ENCODE assay signal across 24 cellular contexts in genomic region chr9:19913151-19913550, GRCh38.
DNase-seq lines count a peak whose midpoint lies in the region; TF ChIP-seq lines count a peak whose summit lies in the region.
"Had no signal": no experiment of that assay in that cellular context is flagged by ENCODE, and none has a peak within 500 bp of the region (broad histone marks: within the 10 kb centered on the region; RNA-seq: fewer than 3 reads in every experiment).

No MANE protein-coding gene starts in this region.

- in situ Hi-C loops in mammary epithelial cell (cut with MboI; ENCODE audit: low sequenced_read_pairs in 2 of 2): no loop called here

- no peak overlapping the region for H3K4me3 ChIP-seq in mammary epithelial cell (replicated peaks in 1 of 3; ENCODE audit: insufficient read depth in 1 of 3, low read depth in 2 of 3, low read length in 3 of 3)
- no peak overlapping the region for H3K4me3 ChIP-seq in breast epithelium
- H3K4me3 ChIP-seq: SK-N-MC had no signal

- no peak overlapping the region for H3K9ac ChIP-seq in mammary epithelial cell (ENCODE audit: insufficient read depth, low read length)
- H3K9ac ChIP-seq: KMS-11 had no signal

- BruUV-seq in mammary epithelial cell (replicated peaks; lab: Mats Ljungman, UMichigan): no TSS peak

- TF ChIP-seq POLR2A in breast epithelium (IDR thresholded peaks at IDR 0.05): no peak

- TF ChIP-seq CTCF in mammary epithelial cell (conservative IDR thresholded peaks at IDR 0.05 in 1 of 2, IDR thresholded peaks at IDR 0.05 in 1 of 2; ENCODE audit: extremely low read depth in 1 of 2, insufficient read depth in 1 of 2, low read depth in 1 of 2, low read length in 2 of 2) (no peak), breast epithelium (IDR thresholded peaks at IDR 0.05) (no peak)

- dilution Hi-C loops in mammary epithelial cell (cut with HindIII; ENCODE audit: low sequenced_read_pairs): no loop called here

- H4K20me1 ChIP-seq in mammary epithelial cell (ENCODE audit: insufficient read depth, low read length): no peaks in the 10 kb centered on the region

- DNase-seq in mammary epithelial cell (peak; percentile 55), breast epithelium (ENCODE audit: low spot score in 2 of 2) (no peak), epithelial cell of prostate (ENCODE audit: low read depth, low spot score) (peak; percentile 48), kidney tubule cell (ENCODE audit: low spot score) (peak; percentile 7), NCI-H2107 treated with DMSO at 0.1 percent for 48 hours (lab: John Stamatoyannopoulos, UW; ENCODE audit: unreplicated experiment) (no peak), SW 1271 (lab: John Stamatoyannopoulos, UW) (no peak)
- no peak for DNase-seq in central memory CD4-positive, alpha-beta T cell
- DNase-seq: ACHN, BE2C, Calu3, DMS79 treated with DMSO at 0.1 percent for 48 hours, HCEC 1CT, NCI-H1092, NCI-H1417 treated with DMSO at 0.1 percent for 48 hours, NCI-H187, NCI-H2081 treated with DMSO at 0.1 percent for 48 hours, NCI-H446 treated with DMSO at 0.1 percent for 48 hours, NCI-H526, RPMI8226, SIG-M5 had no signal

- CTCF ChIA-PET in mammary epithelial cell (lab: Charles Lee; ENCODE audit: low non-redundant PET): interaction anchor here (0.6 kb wide), 1 partner anchor 864 kb away, joined by 3 read pairs; the partner anchor contains the start of gene RRAGA

- H3K27me3 ChIP-seq in mammary epithelial cell (ENCODE audit: insufficient read depth, low read length) (no peaks in the 10 kb centered on the region), breast epithelium (no peaks in the 10 kb centered on the region)
- H3K27me3 ChIP-seq: BE2C had no signal

- H3K9me3 ChIP-seq in mammary epithelial cell (replicated peaks; ENCODE audit: insufficient read depth, low read length) (no peaks in the 10 kb centered on the region), breast epithelium (no peaks in the 10 kb centered on the region)
- H3K9me3 ChIP-seq: BE2C had no signal

- H3K36me3 ChIP-seq in mammary epithelial cell (ENCODE audit: insufficient read depth, low read length) (no peaks in the 10 kb centered on the region), breast epithelium (no peaks in the 10 kb centered on the region)
- H3K36me3 ChIP-seq: BE2C had no signal

- H3K4me1 ChIP-seq in mammary epithelial cell (ENCODE audit: insufficient read depth, low read length): no peaks in the 10 kb centered on the region
- no peaks in the 10 kb centered on the region for H3K4me1 ChIP-seq in breast epithelium
- H3K4me1 ChIP-seq: BE2C had no signal

- H3K4me2 ChIP-seq in mammary epithelial cell (ENCODE audit: insufficient read depth, low read depth, low read length): no peak overlapping the region
- H3K4me2 ChIP-seq: KMS-11 had no signal

- no peak overlapping the region for H3K27ac ChIP-seq in mammary epithelial cell (ENCODE audit: insufficient read depth, low read depth, low read length)
- H3K27ac ChIP-seq in breast epithelium: no peak overlapping the region
- no peak overlapping the region for H3K27ac ChIP-seq in epithelial cell of prostate
- H3K27ac ChIP-seq: 22Rv1, HL-60, KMS-11, SK-N-MC had no signal

- H3K79me2 ChIP-seq in mammary epithelial cell (ENCODE audit: insufficient read depth, low read length): no peaks in the 10 kb centered on the region

- H2AFZ ChIP-seq in mammary epithelial cell (ENCODE audit: low read depth, low read length): no peak overlapping the region

- intact Hi-C loops in mammary epithelial cell (cut with micrococcal nuclease): no loop called here
- intact Hi-C loops in breast epithelium (cut with DNase I; ENCODE audit: low total_unique reads): no loop called here

- WGBS in mammary epithelial cell (ENCODE audit: low coverage, missing lambda C conversion rate): 8% methylated on average over 1 of the region's 1 CpG

Comparison
In these comparisons a context has a peak if more than half of its experiments do, and no peak if none do; other contexts are left out.
1. DNase-seq: peak in mammary epithelial cell (single experiment), epithelial cell of prostate (single experiment) and kidney tubule cell (single experiment); none in breast epithelium (0 of 2), NCI-H2107 treated with DMSO at 0.1 percent for 48 hours (single experiment), SW 1271 (0 of 2) and central memory CD4-positive, alpha-beta T cell (single experiment).